27 cellular contexts compared by ENCODE assay signal in the genomic region with DNA sequence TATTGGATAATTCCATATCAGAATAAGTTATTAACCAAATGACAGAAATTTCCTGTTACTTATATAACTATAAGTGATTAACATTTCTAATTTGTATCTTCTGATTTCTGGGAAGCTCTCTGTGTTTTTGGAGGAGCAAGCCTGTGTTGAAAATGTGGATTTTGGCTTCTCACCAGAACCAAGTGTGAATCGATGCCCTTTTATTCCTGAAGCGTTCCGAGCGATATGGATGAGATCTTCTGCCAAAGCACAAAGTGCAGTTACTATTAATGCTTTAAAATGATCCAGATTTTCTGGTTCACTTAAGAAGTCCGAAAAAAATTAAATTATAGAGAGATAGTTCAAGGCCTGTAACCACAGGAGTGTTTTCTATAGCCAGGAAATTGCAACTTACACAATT.
"Had no signal": no experiment of that assay in that cellular context is flagged by ENCODE, and none has a peak within 500 bp of the region (broad histone marks: within the 10 kb centered on the region; RNA-seq: fewer than 3 reads in every experiment).

No MANE protein-coding gene starts in this region.

- DNase-seq: activated B cell treated with CpG ODN at 0.5 μM for 24 hours; activated CD4-positive, alpha-beta T cell treated with anti-CD3 and anti-CD28 coated beads, Interleukin-2, amount 50 U/mL, for 1 hour; activated CD8-positive, alpha-beta memory T cell treated with anti-CD3 and anti-CD28 coated beads, Interleukin-2, amount 50 U/mL, for 4 hours; activated effector memory CD4-positive, alpha-beta T cell treated with anti-CD3 and anti-CD28 coated beads, Interleukin-2, amount 50 U/mL, for 16 hours; activated naive CD4-positive, alpha-beta T cell treated with anti-CD3 and anti-CD28 coated beads for 36 hours; activated naive CD8-positive, alpha-beta T cell treated with anti-CD3 and anti-CD28 coated beads for 36 hours; activated T-cell treated with anti-CD3 and anti-CD28 coated beads, Interleukin-2, amount 50 U/mL, for 1 hour; adrenal gland; aorta; body of pancreas; cerebellar nuclear complex; colonic mucosa; effector memory CD8-positive, alpha-beta T cell; foreskin fibroblast; hippocampal formation; left cardiac atrium; naive B cell; ovary; stimulated activated CD4-positive, alpha-beta T cell treated with anti-CD3 and anti-CD28 coated beads, Interleukin-4, amount 100 ng/mL, for 24 hours; uterus had no signal

- H3K27me3 ChIP-seq: adrenal gland, body of pancreas, cardiac muscle cell, colonic mucosa, ovary, uterus had no signal

- FAIRE-seq: keratinocyte had no signal

- H3K4me3 ChIP-seq: adrenal gland, body of pancreas, cardiac muscle cell, colonic mucosa, ovary, skin epidermis, thoracic aorta, uterus had no signal

- ATAC-seq: body of pancreas; effector memory CD8-positive, alpha-beta T cell; esophagus mucosa; left cardiac atrium; sciatic nerve; stimulated activated effector memory CD8-positive, alpha-beta T cell treated with anti-CD3 and anti-CD28 coated beads, Interleukin-12 subunit alpha, Interleukin-12 subunit beta, amount 100 ng/mL, for 72 hours had no signal

- H3K36me3 ChIP-seq: adrenal gland, cardiac muscle cell, colonic mucosa, ovary, thoracic aorta, uterus had no signal

- H3K27ac ChIP-seq: adrenal gland, body of pancreas, cardiac muscle cell, colonic mucosa, ovary, skin epidermis, thoracic aorta, uterus had no signal

- H3K9me3 ChIP-seq: adrenal gland, body of pancreas, colonic mucosa, ovary, thoracic aorta, uterus had no signal

- H3K4me1 ChIP-seq: body of pancreas, colonic mucosa, uterus had no signal
